ENCODE assay signal across 11 cellular contexts in the genomic region with DNA sequence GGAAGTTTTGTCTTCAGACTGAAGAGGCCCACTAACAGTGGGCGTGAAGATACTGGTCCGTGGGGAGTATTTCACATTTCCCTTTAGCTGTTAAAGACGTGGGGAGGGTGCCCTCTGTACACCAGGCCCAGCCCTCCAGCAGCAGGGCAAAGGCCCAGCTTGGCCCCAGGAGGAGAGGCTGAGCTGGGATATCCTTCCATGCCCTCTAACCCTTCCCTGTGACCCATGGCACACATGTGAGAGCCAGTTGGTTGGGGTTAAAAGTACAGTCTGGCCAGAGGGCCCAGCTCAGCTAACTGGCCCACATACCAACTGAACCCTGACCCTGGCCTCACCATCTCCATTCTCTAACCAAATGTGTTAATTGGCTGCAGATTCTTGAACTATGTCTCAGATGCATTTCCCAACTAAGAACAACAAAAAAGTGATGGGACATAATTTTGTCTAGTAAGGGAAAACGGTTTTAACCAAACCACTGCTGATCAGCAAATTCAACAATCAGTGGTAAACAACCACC.
A peak's percentile ranks its signal among the peaks of the same experiment; 100 is the strongest.
DNase-seq lines count a peak whose midpoint lies in the region; ATAC-seq, FAIRE-seq and TF ChIP-seq lines count a peak whose summit lies in the region.
"Had no signal": no experiment of that assay in that cellular context is flagged by ENCODE, and none has a peak within 500 bp of the region (broad histone marks: within the 10 kb centered on the region; RNA-seq: fewer than 3 reads in every experiment).

No MANE protein-coding gene starts in this region.

- TF ChIP-seq CTCF in adrenal gland (IDR thresholded peaks at IDR 0.05) = no peak
- no peak for TF ChIP-seq CTCF in left lung (IDR thresholded peaks at IDR 0.05)
- no peak for TF ChIP-seq CTCF in transverse colon (IDR thresholded peaks at IDR 0.05)
- no peak for TF ChIP-seq CTCF in kidney (IDR thresholded peaks at IDR 0.05; ENCODE audit: borderline replicate concordance, extremely low read depth, insufficient read depth)

- no peak for TF ChIP-seq POLR2A in adrenal gland (IDR thresholded peaks at IDR 0.05)
- TF ChIP-seq POLR2A in transverse colon (IDR thresholded peaks at IDR 0.05) = no peak

- WGBS in adrenal gland, 4 donors = 60 to 79% (median 69%) methylated on average over 4 of the region's 4 CpGs
- WGBS in transverse colon (ENCODE audit: low coverage in 1 of 2), 2 donors = 44 to 61% methylated on average over 1 to 4 of the region's 4 CpGs

- H3K27me3 ChIP-seq in adrenal gland (no peaks in the 10 kb centered on the region), left lung (no peaks in the 10 kb centered on the region), transverse colon (no peaks in the 10 kb centered on the region)

- no peak for FAIRE-seq in kidney (lab: Jason Lieb, UNC)

- H3K4me3 ChIP-seq in adrenal gland (no peak overlapping the region), left lung (no peak overlapping the region), transverse colon (no peak overlapping the region), kidney (ENCODE audit: low read length in 2 of 2) (no peak overlapping the region)

- in situ Hi-C loops in transverse colon (cut with MboI; ENCODE audit: low pct_ligation_motif_present in 1 of 4, low pct_unique_long_range_greater_than_20kb in 1 of 4, low sequenced_read_pairs in 3 of 4) = no loop called here

- intact Hi-C loops in adrenal gland (cut with DNase I) = loop anchor here in 1 of 2 donors (10.0 kb wide), 1 partner anchor 71 kb away; the partner anchor contains the start of gene LHFPL2
- intact Hi-C loops in left lung (cut with DNase I) = no loop called here
- intact Hi-C loops in transverse colon (cut with DNase I; ENCODE audit: low total_unique reads) = no loop called here
- intact Hi-C loops in kidney (cut with DNase I) = no loop called here

- DNase-seq in SIG-M5 treated with dmso at 0.1 percent for 504 hours (lab: John Stamatoyannopoulos, UW; ENCODE audit: unreplicated experiment) (peak; percentile 45), SIG-M5 (lab: John Stamatoyannopoulos, UW) (no peak), adrenal gland (no peak), left lung (peak in 1 of 2 donors; percentile 51), transverse colon (peak; percentile 11), kidney (no peak)
- DNase-seq: activated T-cell treated with anti-CD3 and anti-CD28 coated beads, Interleukin-2, amount 50 U/mL, for 1 hour; GDM1; NCI-H2227 treated with DMSO at 0.1 percent for 48 hours had no signal

- H3K4me1 ChIP-seq in adrenal gland (replicated peaks in 1 of 2) = peaks cover 20 to 38% of the 10 kb centered on the region in 2 donors
- H3K4me1 ChIP-seq in left lung = peaks cover 7 to 9% of the 10 kb centered on the region in 2 donors
- H3K4me1 ChIP-seq in transverse colon = peaks cover 0 to 34% (median 7%) of the 10 kb centered on the region in 4 donors
- peaks cover 2 to 4% of the 10 kb centered on the region in 2 donors for H3K4me1 ChIP-seq in kidney (ENCODE audit: control insufficient read depth in 1 of 2, insufficient read depth in 1 of 2, low read depth in 1 of 2, low read length in 2 of 2)

- no peaks in the 10 kb centered on the region for H3K9me3 ChIP-seq in adrenal gland (replicated peaks in 1 of 3)
- H3K9me3 ChIP-seq in left lung = no peaks in the 10 kb centered on the region
- H3K9me3 ChIP-seq in transverse colon = no peaks in the 10 kb centered on the region
- H3K9me3 ChIP-seq in kidney (ENCODE audit: control insufficient read depth in 1 of 2, low read length in 2 of 2) = no peaks in the 10 kb centered on the region

- H3K27ac ChIP-seq in adrenal gland (peak overlapping the region in 3 of 5 donors; percentile 16 to 68 (median 66)), left lung (no peak overlapping the region), transverse colon (no peak overlapping the region), kidney (ENCODE audit: low read depth in 2 of 2, low read length in 2 of 2) (no peak overlapping the region)

- H3K36me3 ChIP-seq in adrenal gland (replicated peaks in 1 of 2) = no peaks in the 10 kb centered on the region
- H3K36me3 ChIP-seq in left lung = no peaks in the 10 kb centered on the region
- H3K36me3 ChIP-seq in transverse colon = no peaks in the 10 kb centered on the region
- no peaks in the 10 kb centered on the region for H3K36me3 ChIP-seq in kidney (ENCODE audit: control insufficient read depth in 1 of 2, insufficient read depth in 2 of 2, low read length in 2 of 2)

- no peak overlapping the region for H3K9ac ChIP-seq in kidney (ENCODE audit: low read length in 2 of 2)

- ATAC-seq in left lung = peak; percentile 65
- ATAC-seq in HG03095 (IDR thresholded peaks at IDR 0.05; ENCODE audit: unreplicated experiment) = no peak
- no peak for ATAC-seq in GM21367 (IDR thresholded peaks at IDR 0.05; ENCODE audit: unreplicated experiment)

- TF ChIP-seq EP300 in transverse colon (IDR thresholded peaks at IDR 0.05; ENCODE audit: low read depth) = no peak

Comparison
In these comparisons a context has a peak if more than half of its experiments do, and no peak if none do; other contexts are left out.
1. DNase-seq: peak in SIG-M5 treated with dmso at 0.1 percent for 504 hours (single experiment) and transverse colon (single experiment); none in SIG-M5 (single experiment), adrenal gland (0 of 7) and kidney (single experiment).
2. H3K27ac ChIP-seq: peak in adrenal gland (3 of 5); none in left lung (0 of 2), transverse colon (0 of 4) and kidney (0 of 2).